24 cellular contexts compared by ENCODE assay signal in the genomic region with DNA sequence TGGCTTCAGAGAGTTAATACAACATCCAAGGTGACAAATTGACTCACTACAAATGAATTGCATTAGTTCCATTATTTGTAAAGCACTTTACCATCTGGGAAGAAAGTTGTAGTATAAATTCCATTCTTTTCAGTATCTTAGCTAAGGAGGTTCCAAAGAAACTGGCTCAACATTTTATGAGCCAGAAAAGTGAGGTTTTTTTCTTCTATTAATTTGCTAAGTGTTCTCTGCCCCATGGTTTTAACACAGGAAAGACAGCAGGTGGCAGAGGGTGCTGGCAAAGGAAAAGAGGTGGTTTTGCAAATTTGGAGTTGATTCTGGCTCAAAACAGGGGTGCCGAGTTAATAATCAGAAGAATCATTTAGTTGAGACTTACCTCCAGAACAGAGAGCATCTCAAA.
"Had no signal": no experiment of that assay in that cellular context is flagged by ENCODE, and none has a peak within 500 bp of the region (broad histone marks: within the 10 kb centered on the region; RNA-seq: fewer than 3 reads in every experiment).

No MANE protein-coding gene starts in this region.

- H3K27ac ChIP-seq: body of pancreas, coronary artery, esophagus muscularis mucosa, gastroesophageal sphincter, heart left ventricle, left lung, thyroid gland had no signal

- H3K4me3 Mint-ChIP-seq: activated CD4-positive, alpha-beta T cell treated with anti-CD3 and anti-CD28 coated beads, Interleukin-2, amount 10 ng/mL, durations not matched to agents 24 days and 14 days; activated CD8-positive, alpha-beta T cell treated with anti-CD3 and anti-CD28 coated beads for 36 hours; activated naive CD8-positive, alpha-beta T cell treated with anti-CD3 and anti-CD28 coated beads for 36 hours; activated T-helper 17 cell treated with anti-CD3 and anti-CD28 coated beads, Interleukin-2, amount 50 U/mL, for 72 hours; central memory CD8-positive, alpha-beta T cell; nephron had no signal

- H3K27me3 ChIP-seq: esophagus muscularis mucosa, gastroesophageal sphincter, left lung had no signal

- H3K9me3 Mint-ChIP-seq: activated CD4-positive, alpha-beta T cell treated with anti-CD3 and anti-CD28 coated beads, Interleukin-2, amount 10 ng/mL, durations not matched to agents 24 days and 14 days; activated CD8-positive, alpha-beta T cell treated with anti-CD3 and anti-CD28 coated beads for 36 hours; activated naive CD8-positive, alpha-beta T cell treated with anti-CD3 and anti-CD28 coated beads for 36 hours; activated T-helper 17 cell treated with anti-CD3 and anti-CD28 coated beads, Interleukin-2, amount 50 U/mL, for 72 hours; central memory CD8-positive, alpha-beta T cell; nephron had no signal

- H3K36me3 Mint-ChIP-seq: activated naive CD8-positive, alpha-beta T cell treated with anti-CD3 and anti-CD28 coated beads for 36 hours had no signal

- H3K27ac Mint-ChIP-seq: activated CD4-positive, alpha-beta T cell treated with anti-CD3 and anti-CD28 coated beads, Interleukin-2, amount 10 ng/mL, durations not matched to agents 24 days and 14 days; activated CD8-positive, alpha-beta T cell treated with anti-CD3 and anti-CD28 coated beads for 36 hours; activated naive CD8-positive, alpha-beta T cell treated with anti-CD3 and anti-CD28 coated beads for 36 hours; activated T-helper 17 cell treated with anti-CD3 and anti-CD28 coated beads, Interleukin-2, amount 50 U/mL, for 72 hours; nephron had no signal

- H3K4me3 ChIP-seq: body of pancreas, coronary artery, esophagus muscularis mucosa, gastroesophageal sphincter, heart left ventricle, left lung, thyroid gland had no signal

- H3K4me1 Mint-ChIP-seq: activated CD4-positive, alpha-beta T cell treated with anti-CD3 and anti-CD28 coated beads, Interleukin-2, amount 10 ng/mL, durations not matched to agents 24 days and 14 days; activated naive CD8-positive, alpha-beta T cell treated with anti-CD3 and anti-CD28 coated beads for 36 hours; activated T-helper 17 cell treated with anti-CD3 and anti-CD28 coated beads, Interleukin-2, amount 50 U/mL, for 72 hours; central memory CD8-positive, alpha-beta T cell had no signal

- H3K4me1 ChIP-seq: body of pancreas, left lung, thyroid gland had no signal

- H3K36me3 ChIP-seq: esophagus muscularis mucosa, gastroesophageal sphincter, heart left ventricle, left lung, thyroid gland had no signal

- DNase-seq: activated CD4-positive, alpha-beta T cell treated with anti-CD3 and anti-CD28 coated beads, Interleukin-2, amount 10 ng/mL, durations not matched to agents 24 days and 14 days; activated CD8-positive, alpha-beta T cell treated with anti-CD3 and anti-CD28 coated beads for 36 hours; activated naive CD4-positive, alpha-beta T cell; activated naive CD8-positive, alpha-beta T cell treated with anti-CD3 and anti-CD28 coated beads for 36 hours; activated T-cell treated with anti-CD3 and anti-CD28 coated beads, Interleukin-2, amount 50 U/mL, for 1 hour; amniotic stem cell; body of pancreas; heart left ventricle; left lung; mammary epithelial cell; midbrain; occipital lobe; posterior cingulate gyrus; retina; stimulated activated CD4-positive, alpha-beta T cell treated with anti-CD3 and anti-CD28 coated beads, Interleukin-12 subunit alpha, Interleukin-12 subunit beta, amount 100 ng/mL, for 4 hours; stimulated activated CD4-positive, alpha-beta T cell treated with anti-CD3 and anti-CD28 coated beads, Interleukin-1b, Interleukin-23, amount 100 ng/mL, for 48 hours; stimulated activated naive CD4-positive, alpha-beta T cell treated with Interleukin-2 at 50 U/mL for 16 hours; thyroid gland had no signal

- H3K9me3 ChIP-seq: body of pancreas, esophagus muscularis mucosa, gastroesophageal sphincter, heart left ventricle, left lung, thyroid gland had no signal
